In genomic region chr6:151461673-151462072, GRCh38 we compare ENCODE assay signal across 22 cellular contexts. TPM values are rescaled to one million over a fixed set of nuclear protein-coding genes. Genes with fewer than 3 reads are reported as not detected.
"Had no signal": no experiment of that assay in that cellular context is flagged by ENCODE, and none has a peak within 500 bp of the region (broad histone marks: within the 10 kb centered on the region; RNA-seq: fewer than 3 reads in every experiment).

No MANE protein-coding gene starts in this region.

- H3K4me1 ChIP-seq: SJSA1 had no signal

- H3K9me3 ChIP-seq: MG63, SJSA1 had no signal

- DNase-seq: Karpas-422, KG1, MG63, NCI-H1092 treated with DMSO at 0.1 percent for 48 hours, NCI-H1436, NCI-H187, NCI-H2029, NCI-H2081 treated with DMSO at 0.1 percent for 48 hours, NCI-H2171, NCI-H226, NCI-H446, NCI-H510A, NCI-H524 treated with DMSO at 0.1 percent for 48 hours, NCI-H69, NCI-H774, Right ventricle myocardium superior, RPMI8226, SIG-M5, SW 1271 had no signal

- H3K4me3 ChIP-seq: MG63, SJSA1, SK-N-MC had no signal

- H3K27me3 ChIP-seq: MG63, SJSA1 had no signal

- H3K27ac ChIP-seq: SJSA1, SK-N-MC had no signal

RNA-seq across cellular contexts. Expression of gene CCDC170, which starts 32.1 kb away (rescaled TPM):
- total RNA-seq: HT1080 had no signal
